In the genomic region with DNA sequence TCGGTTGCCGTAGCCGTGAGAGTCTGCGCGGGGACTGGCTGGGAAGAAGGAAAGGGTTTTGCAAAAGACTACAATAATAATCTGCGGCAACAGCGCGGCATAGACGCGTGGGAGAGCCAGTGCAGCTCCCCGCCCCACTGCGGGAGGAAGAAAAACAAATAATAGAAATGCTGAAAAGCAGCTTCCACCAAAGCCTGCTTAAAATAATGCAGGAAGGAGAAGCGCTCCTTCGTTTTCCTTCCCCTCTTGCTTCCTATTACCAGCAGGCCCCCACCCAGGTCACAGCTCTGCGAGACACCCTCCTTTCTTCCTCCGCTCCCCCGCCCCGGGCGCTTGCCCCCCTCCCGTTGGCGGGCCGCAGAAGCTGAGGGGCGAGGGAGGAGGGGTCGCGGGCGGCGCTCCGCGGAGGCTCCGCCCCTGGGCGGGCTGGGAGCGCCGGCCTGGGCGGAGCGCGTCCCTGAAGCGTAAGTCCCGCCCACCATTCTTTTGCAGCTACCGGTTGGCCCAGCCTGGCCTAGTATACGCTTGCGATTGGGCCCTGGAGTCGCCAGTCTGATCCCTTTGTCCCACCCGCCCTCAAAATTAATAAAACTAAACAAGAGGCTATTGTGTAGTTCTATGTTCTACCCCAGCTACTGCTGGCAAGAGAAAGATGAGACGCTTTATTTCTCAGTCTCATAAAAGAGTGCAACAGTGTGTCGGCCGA, we compare ENCODE assay signal across 8 cellular contexts. TPM values are rescaled to one million over a fixed set of nuclear protein-coding genes. Genes with fewer than 3 reads are reported as not detected.
A peak's percentile ranks its signal among the peaks of the same experiment; 100 is the strongest.
DNase-seq lines count a peak whose midpoint lies in the region; ATAC-seq, FAIRE-seq and TF ChIP-seq lines count a peak whose summit lies in the region.

No MANE protein-coding gene starts in this region.

- H2AFZ ChIP-seq in MM.1S (ENCODE audit: low read length) (peak overlapping the region; percentile 88), SK-N-SH (ENCODE audit: low read depth) (peak overlapping the region; percentile 90)

- TF ChIP-seq CTCF in MM.1S (IDR thresholded peaks at IDR 0.05; ENCODE audit: low read length) = no peak
- no peak for TF ChIP-seq CTCF in SK-N-SH (IDR thresholded peaks at IDR 0.05)
- no peak for TF ChIP-seq CTCF in pancreas (IDR thresholded peaks at IDR 0.05)

- H4K20me1 ChIP-seq in MM.1S (ENCODE audit: insufficient read depth, low read length) (no peaks in the 10 kb centered on the region), SK-N-SH (ENCODE audit: insufficient read depth) (no peaks in the 10 kb centered on the region)

- H3K4me2 ChIP-seq in MM.1S (ENCODE audit: low read depth, low read length) (peak overlapping the region; percentile 60), SK-N-SH (peak overlapping the region; percentile 78)

- H3K79me2 ChIP-seq in MM.1S (ENCODE audit: low read length) (no peaks in the 10 kb centered on the region), SK-N-SH (ENCODE audit: insufficient read depth) (no peaks in the 10 kb centered on the region; the same call in 1 of the 2 replicates)

- no peaks in the 10 kb centered on the region for H3K9me3 ChIP-seq in MM.1S (replicated peaks; ENCODE audit: insufficient read depth, low read length)
- no peaks in the 10 kb centered on the region for H3K9me3 ChIP-seq in SK-N-SH
- H3K9me3 ChIP-seq in pancreas = no peaks in the 10 kb centered on the region
- no peaks in the 10 kb centered on the region for H3K9me3 ChIP-seq in thymus (ENCODE audit: control insufficient read depth)

- CTCF ChIA-PET in SK-N-SH (lab: Yijun Ruan, JAX) = interaction anchor here (1.0 to 3.3 kb wide), 4 partner anchors 11 to 110 kb away, joined by 3 to 10 read pairs (median 3); no protein-coding TSS in a partner anchor

- WGBS in SK-N-SH (ENCODE audit: low lambda C conversion rate) = 18% methylated on average over 32 of the region's 46 CpGs
- 0 to 15% methylated on average over 45 to 46 of the region's 46 CpGs for WGBS in pancreas, 2 donors
- 2% methylated on average over 41 of the region's 46 CpGs for WGBS in thymus

- POLR2A ChIA-PET in SK-N-SH (lab: Yijun Ruan, JAX) = interaction anchor here (0.5 kb wide), 1 partner anchor 84 kb away, joined by 3 read pairs; no protein-coding TSS in a partner anchor

- intact Hi-C loops in Right ventricle myocardium inferior (cut with DNase I) (no loop called here), pancreas (cut with DNase I) (no loop called here)

- H3K4me1 ChIP-seq in MM.1S (ENCODE audit: low read length) (no peaks in the 10 kb centered on the region), SK-N-SH (ENCODE audit: control insufficient read depth in 1 of 2, insufficient read depth in 2 of 2, low read depth in 1 of 2, low read length in 1 of 2) (no peaks in the 10 kb centered on the region), pancreas (no peaks in the 10 kb centered on the region), thymus (ENCODE audit: control insufficient read depth, insufficient read depth, low read length) (peaks cover 3% of the 10 kb centered on the region)

- H3F3A ChIP-seq in MM.1S (ENCODE audit: insufficient read depth, low read length) (no peaks in the 10 kb centered on the region), SK-N-SH (replicated peaks; ENCODE audit: insufficient read depth) (no peaks in the 10 kb centered on the region)

- no peak for TF ChIP-seq EP300 in SK-N-SH (IDR thresholded peaks at IDR 0.05; ENCODE audit: borderline replicate concordance in 1 of 2, low read depth in 1 of 2, low read length in 1 of 2)

- H3K4me3 ChIP-seq in MM.1S (ENCODE audit: low read length) (peak overlapping the region; percentile 70), SK-N-SH (ENCODE audit: low read depth in 2 of 2, low read length in 1 of 2) (peak overlapping the region; percentile 59 to 66), pancreas (peak overlapping the region; percentile 33 to 68 (median 53)), thymus (ENCODE audit: low read length) (peak overlapping the region; percentile 66)

- H3K9ac ChIP-seq in MM.1S (ENCODE audit: low read length) (0 out of 2 replicates have a peak overlapping the region, but pooled peaks have one; percentile 15), SK-N-SH (peak overlapping the region; percentile 53; the same call in 1 of the 2 replicates)

- H3K36me3 ChIP-seq in MM.1S (replicated peaks; ENCODE audit: insufficient read depth, low read length) = no peaks in the 10 kb centered on the region
- H3K36me3 ChIP-seq in SK-N-SH (replicated peaks in 1 of 2; ENCODE audit: control insufficient read depth in 1 of 2, insufficient read depth in 2 of 2, low read length in 1 of 2) = no peaks in the 10 kb centered on the region
- no peaks in the 10 kb centered on the region for H3K36me3 ChIP-seq in pancreas
- H3K36me3 ChIP-seq in thymus (ENCODE audit: control insufficient read depth, insufficient read depth) = no peaks in the 10 kb centered on the region

- ATAC-seq in activated naive CD4-positive, alpha-beta T cell treated with anti-CD3 and anti-CD28 coated beads, Interleukin-2, amount 50 U/mL, for 72 hours = peak; percentile 93 to 95
- ATAC-seq in Right ventricle myocardium inferior = peak; percentile 99
- ATAC-seq in pancreas = peak; percentile 93 to 98 (median 96)

- no peaks in the 10 kb centered on the region for H3K9me2 ChIP-seq in MM.1S (replicated peaks; ENCODE audit: insufficient read depth, low read length)
- H3K9me2 ChIP-seq in SK-N-SH = no peaks in the 10 kb centered on the region

- FAIRE-seq in pancreas (lab: Jason Lieb, UNC) = no peak

- TF ChIP-seq RAD21 in SK-N-SH (IDR thresholded peaks at IDR 0.05; ENCODE audit: low read length) = no peak

- H3K9me3 Mint-ChIP-seq in activated naive CD4-positive, alpha-beta T cell treated with anti-CD3 and anti-CD28 coated beads, Interleukin-2, amount 50 U/mL, for 72 hours = no peaks in the 10 kb centered on the region

- H3K27ac ChIP-seq in MM.1S (ENCODE audit: low read length) (no peak overlapping the region), SK-N-SH (ENCODE audit: low read depth in 2 of 2, low read length in 1 of 2) (peak overlapping the region; percentile 57 to 78), pancreas (peak overlapping the region; percentile 19 to 82 (median 64)), thymus (ENCODE audit: low read depth) (peak overlapping the region; percentile 59)

- DNase-seq in ELR (ENCODE audit: low read depth) (peak; percentile 34), HCEC 1CT (peak; percentile 88), MM.1S (peak; percentile 81), SK-N-SH (peak; percentile 86), Right ventricle myocardium inferior (ENCODE audit: missing footprints) (peak; percentile 89), pancreas (peak; percentile 79 to 88 (median 82))
- DNase-seq in activated naive CD4-positive, alpha-beta T cell treated with anti-CD3 and anti-CD28 coated beads, Interleukin-2, amount 50 U/mL, for 72 hours (ENCODE audit: low spot score in 2 of 2) = peak; percentile 63 to 75

- no peaks in the 10 kb centered on the region; the same call in 1 of the 2 replicates for H3K27me3 ChIP-seq in MM.1S (replicated peaks; ENCODE audit: insufficient read depth, low read length)
- no peaks in the 10 kb centered on the region for H3K27me3 ChIP-seq in SK-N-SH (ENCODE audit: insufficient read depth)
- H3K27me3 ChIP-seq in pancreas = peaks cover 0 to 9% (median 2%) of the 10 kb centered on the region in 4 donors
- H3K27me3 ChIP-seq in thymus (ENCODE audit: control insufficient read depth, insufficient read depth) = no peaks in the 10 kb centered on the region

- H3K36me3 Mint-ChIP-seq in activated naive CD4-positive, alpha-beta T cell treated with anti-CD3 and anti-CD28 coated beads, Interleukin-2, amount 50 U/mL, for 72 hours = no peaks in the 10 kb centered on the region

- H3K27ac Mint-ChIP-seq in activated naive CD4-positive, alpha-beta T cell treated with anti-CD3 and anti-CD28 coated beads, Interleukin-2, amount 50 U/mL, for 72 hours = peak overlapping the region; percentile 22 to 60

TF ChIP-seq in SK-N-SH, 30 proteins besides CTCF, POLR2A, EP300 and RAD21:
- TF ChIP-seq, protein P1, sequence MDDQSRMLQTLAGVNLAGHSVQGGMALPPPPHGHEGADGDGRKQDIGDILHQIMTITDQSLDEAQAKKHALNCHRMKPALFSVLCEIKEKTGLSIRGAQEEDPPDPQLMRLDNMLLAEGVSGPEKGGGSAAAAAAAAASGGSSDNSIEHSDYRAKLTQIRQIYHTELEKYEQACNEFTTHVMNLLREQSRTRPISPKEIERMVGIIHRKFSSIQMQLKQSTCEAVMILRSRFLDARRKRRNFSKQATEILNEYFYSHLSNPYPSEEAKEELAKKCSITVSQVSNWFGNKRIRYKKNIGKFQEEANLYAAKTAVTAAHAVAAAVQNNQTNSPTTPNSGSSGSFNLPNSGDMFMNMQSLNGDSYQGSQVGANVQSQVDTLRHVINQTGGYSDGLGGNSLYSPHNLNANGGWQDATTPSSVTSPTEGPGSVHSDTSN (IDR thresholded peaks at IDR 0.05) = peak; percentile 89
- no peak for TF ChIP-seq MEF2A (IDR thresholded peaks at IDR 0.05; ENCODE audit: borderline replicate concordance, low read depth)

RNA-seq across cellular contexts. Expression of gene AMOT, which starts 0.6 kb away (rescaled TPM):
- polyA plus RNA-seq in SK-N-SH (2012; rRNA removed) (3.4 and 3.8 TPM in 2 replicates), pancreas (1 to 10 TPM; 1.1 to 2.8 TPM), thymus (8.3 TPM)
- 2.5 and 2.9 TPM in 2 replicates for polyA plus RNA-seq in SK-N-SH (2012; cell fraction: cytosol; rRNA removed)
- 4.7 and 4.9 TPM in 2 replicates for polyA plus RNA-seq in SK-N-SH (2012; cell fraction: nucleus; rRNA removed)
- total RNA-seq in activated naive CD4-positive, alpha-beta T cell treated with anti-CD3 and anti-CD28 coated beads, Interleukin-2, amount 50 U/mL, for 72 hours = 1 to 10 TPM; 1.3 to 2.3 TPM
- total RNA-seq in Right ventricle myocardium inferior (9.9 TPM), pancreas (10 to 100 TPM in 1 of 6 donors, 1 to 10 TPM in 5; 4.5 to 14.4 (median 5.7) TPM)

Comparison
In these comparisons a context has a peak if more than half of its experiments do, and no peak if none do; other contexts are left out.
1. DNase-seq: peak in every context shown above with its lines; median percentile 89 in Right ventricle myocardium inferior; 88 in HCEC 1CT; 86 in SK-N-SH; 82 in pancreas; 81 in MM.1S; 69 in activated naive CD4-positive, alpha-beta T cell treated with anti-CD3 and anti-CD28 coated beads, Interleukin-2, amount 50 U/mL, for 72 hours; 34 in ELR.